In the genomic region with DNA sequence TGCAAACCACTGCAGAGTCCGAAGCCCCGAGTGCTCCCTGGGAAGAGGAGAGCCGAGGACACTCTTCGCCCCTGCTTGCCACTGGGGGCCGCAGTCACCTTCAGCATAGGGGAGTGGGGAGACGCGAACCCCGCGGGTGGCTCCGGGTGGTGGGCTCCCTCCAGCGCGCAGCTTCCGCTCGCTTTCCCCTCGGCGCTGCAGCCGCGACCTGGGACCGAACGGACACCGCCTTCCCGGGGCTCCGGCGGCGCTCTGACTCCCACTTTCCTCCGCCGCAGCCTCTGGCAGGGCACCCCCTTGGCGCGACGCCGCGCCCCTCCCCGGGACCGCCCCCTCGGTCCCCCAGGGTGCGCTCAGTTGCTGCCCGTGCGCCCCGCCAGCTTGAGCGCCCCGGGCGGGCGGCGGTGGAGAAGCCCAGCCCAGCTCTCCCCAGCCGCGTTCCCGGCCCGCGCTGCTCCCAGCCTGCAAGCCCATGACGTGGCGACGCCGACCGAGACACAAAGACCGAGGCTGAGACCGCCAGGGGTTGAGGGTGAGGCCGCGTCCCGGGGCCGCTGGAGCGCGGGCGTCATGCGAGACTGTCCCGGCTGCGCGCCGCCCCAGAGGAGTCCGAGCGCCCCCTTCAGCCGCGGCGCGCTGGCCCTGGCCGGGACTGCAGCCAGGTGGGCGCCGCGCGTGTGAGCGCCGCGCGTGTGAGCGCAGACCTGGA, we compare ENCODE assay signal across 8 cellular contexts. TPM values are rescaled to one million over a fixed set of nuclear protein-coding genes. Genes with fewer than 3 reads are reported as not detected.
DNase-seq lines count a peak whose midpoint lies in the region; ATAC-seq and TF ChIP-seq lines count a peak whose summit lies in the region.

A gene with protein sequence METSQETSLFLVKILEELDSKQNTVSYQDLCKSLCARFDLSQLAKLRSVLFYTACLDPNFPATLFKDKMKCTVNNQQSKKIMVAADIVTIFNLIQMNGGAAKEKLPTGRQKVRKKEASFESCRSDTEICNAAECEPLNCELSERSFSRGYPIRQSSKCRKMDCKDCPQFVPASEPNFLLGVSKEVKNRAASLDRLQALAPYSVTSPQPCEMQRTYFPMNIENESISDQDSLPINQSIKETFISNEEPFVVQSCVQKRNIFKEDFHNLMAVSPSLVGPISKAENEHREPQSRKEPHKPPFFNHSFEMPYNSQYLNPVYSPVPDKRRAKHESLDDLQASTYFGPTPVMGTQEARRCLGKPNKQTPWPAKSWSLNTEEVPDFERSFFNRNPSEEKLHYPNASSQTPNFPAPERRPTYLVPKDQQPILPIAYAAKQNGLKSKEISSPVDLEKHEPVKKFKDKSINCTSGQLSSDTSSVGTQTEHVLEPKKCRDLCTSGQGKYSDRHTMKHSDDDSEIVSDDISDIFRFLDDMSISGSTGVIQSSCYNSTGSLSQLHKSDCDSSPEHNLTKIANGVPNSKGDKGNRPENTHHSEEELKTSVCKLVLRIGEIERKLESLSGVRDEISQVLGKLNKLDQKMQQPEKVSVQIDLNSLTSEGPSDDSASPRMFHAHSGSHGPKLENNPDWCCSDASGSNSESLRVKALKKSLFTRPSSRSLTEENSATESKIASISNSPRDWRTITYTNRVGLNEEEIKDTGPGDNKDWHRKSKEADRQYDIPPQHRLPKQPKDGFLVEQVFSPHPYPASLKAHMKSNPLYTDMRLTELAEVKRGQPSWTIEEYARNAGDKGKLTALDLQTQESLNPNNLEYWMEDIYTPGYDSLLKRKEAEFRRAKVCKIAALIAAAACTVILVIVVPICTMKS (plus strand): TSS at position 701 of the 709 bp plus-strand sequence. CDS start 23,812 bp downstream, outside the sequence.

- H3K36me3 ChIP-seq in HEK293 (ENCODE audit: control insufficient read depth in 2 of 2, insufficient read depth in 1 of 2, low read length in 2 of 2) = no peaks in the 10 kb centered on the region
- H3K36me3 ChIP-seq in naive thymus-derived CD4-positive, alpha-beta T cell (ENCODE audit: control insufficient read depth in 2 of 3, insufficient read depth in 3 of 3, low read length in 3 of 3) = no peaks in the 10 kb centered on the region

- peaks cover 0 to 4% (median 0%) of the 10 kb centered on the region in 11 donors for H3K9me3 Mint-ChIP-seq in naive thymus-derived CD4-positive, alpha-beta T cell

- peaks cover 0 to 11% (median 6%) of the 10 kb centered on the region in 7 donors for H3K4me1 Mint-ChIP-seq in naive thymus-derived CD4-positive, alpha-beta T cell

- no peaks in the 10 kb centered on the region for H3K4me1 ChIP-seq in HEK293 (ENCODE audit: control insufficient read depth, insufficient read depth, low read length)
- no peaks in the 10 kb centered on the region for H3K4me1 ChIP-seq in naive thymus-derived CD4-positive, alpha-beta T cell (ENCODE audit: control insufficient read depth in 2 of 2, insufficient read depth in 2 of 2, low read length in 2 of 2)

- intact Hi-C loops in naive thymus-derived CD4-positive, alpha-beta T cell (cut with micrococcal nuclease) = no loop called here

- no peak within 1 kb of the TSS for H3K27ac Mint-ChIP-seq in naive thymus-derived CD4-positive, alpha-beta T cell

- H3K4me3 ChIP-seq in AG10803 (ENCODE audit: low read length) = peak within 1 kb of the TSS; percentile 62
- H3K4me3 ChIP-seq in HEK293 (ENCODE audit: low read depth, low read length) = peak within 1 kb of the TSS; percentile 44
- peak within 1 kb of the TSS; percentile 45 for H3K4me3 ChIP-seq in iPS-11a (ENCODE audit: low read depth, low read length)
- no peak within 1 kb of the TSS for H3K4me3 ChIP-seq in naive thymus-derived CD4-positive, alpha-beta T cell (ENCODE audit: low read length)

- DNase-seq in AG10803 (ENCODE audit: low read depth) = peak; percentile 50
- peak; percentile 14 for DNase-seq in amniotic epithelial cell (ENCODE audit: low read depth)
- peak; percentile 42 for DNase-seq in stimulated activated CD8-positive, alpha-beta memory T cell treated with anti-CD3 and anti-CD28 coated beads, Interleukin-4, amount 100 ng/mL, for 48 hours
- no peak for DNase-seq in NOMO-1 treated with dmso at 0.1 percent for 144 hours (lab: John Stamatoyannopoulos, UW; ENCODE audit: unreplicated experiment)
- no peak for DNase-seq in OCI-M1 (lab: John Stamatoyannopoulos, UW)
- DNase-seq in naive thymus-derived CD4-positive, alpha-beta T cell = no peak

- peaks cover 0 to 3% (median 0%) of the 10 kb centered on the region in 5 donors for H3K36me3 Mint-ChIP-seq in naive thymus-derived CD4-positive, alpha-beta T cell

- no peak for ATAC-seq in naive thymus-derived CD4-positive, alpha-beta T cell

- peak; percentile 9; the same call in 1 of the 2 replicates for TF ChIP-seq CTCF in AG10803 (conservative IDR thresholded peaks at IDR 0.05; ENCODE audit: low read length)
- TF ChIP-seq CTCF in HEK293 (tag by site-specific recombination; IDR thresholded peaks at IDR 0.05) = peak; percentile 50; the same call in 1 of the 2 replicates

- CTCF ChIA-PET in HEK293 (lab: Yijun Ruan, JAX) = interaction anchor here (0.6 to 2.6 kb wide), 10 partner anchors 14 to 742 kb away, joined by 3 to 25 read pairs (median 3); no protein-coding TSS in a partner anchor
- CTCF ChIA-PET in naive thymus-derived CD4-positive, alpha-beta T cell (lab: Charles Lee) = no interaction called here

- H3K27me3 Mint-ChIP-seq in naive thymus-derived CD4-positive, alpha-beta T cell = peaks cover 64 to 78% (median 69%) of the 10 kb centered on the region in 5 donors

- H3K27ac ChIP-seq in HEK293 (ENCODE audit: extremely low read depth, low read depth, low read length) = peak within 1 kb of the TSS; percentile 8; the same call in 1 of the 2 replicates
- H3K27ac ChIP-seq in naive thymus-derived CD4-positive, alpha-beta T cell (ENCODE audit: low read depth, low read length) = no peak within 1 kb of the TSS

- H3K9me3 ChIP-seq in HEK293 (ENCODE audit: control insufficient read depth, insufficient read depth, low read depth, low read length) = no peaks in the 10 kb centered on the region
- H3K9me3 ChIP-seq in naive thymus-derived CD4-positive, alpha-beta T cell (ENCODE audit: control insufficient read depth in 2 of 3, low read length in 3 of 3) = no peaks in the 10 kb centered on the region

- H3K27me3 ChIP-seq in naive thymus-derived CD4-positive, alpha-beta T cell (ENCODE audit: control insufficient read depth in 2 of 2, insufficient read depth in 2 of 2, low read length in 2 of 2) = peaks cover 0 to 9% of the 10 kb centered on the region in 2 donors

- POLR2A ChIA-PET in HEK293 (lab: Yijun Ruan, JAX) = interaction anchor here (0.6 kb wide), 1 partner anchor 121 kb away, joined by 3 read pairs; a partner anchor contains a TSS
- POLR2A ChIA-PET in naive thymus-derived CD4-positive, alpha-beta T cell (lab: Charles Lee) = no interaction called here

- peak within 1 kb of the TSS in 5 of 10 donors; percentile 14 to 55 (median 33) for H3K4me3 Mint-ChIP-seq in naive thymus-derived CD4-positive, alpha-beta T cell

TF ChIP-seq in HEK293, 187 proteins besides CTCF, POLR2A, EP300 and RAD21 (continues in another document):
- TF ChIP-seq, protein P1, sequence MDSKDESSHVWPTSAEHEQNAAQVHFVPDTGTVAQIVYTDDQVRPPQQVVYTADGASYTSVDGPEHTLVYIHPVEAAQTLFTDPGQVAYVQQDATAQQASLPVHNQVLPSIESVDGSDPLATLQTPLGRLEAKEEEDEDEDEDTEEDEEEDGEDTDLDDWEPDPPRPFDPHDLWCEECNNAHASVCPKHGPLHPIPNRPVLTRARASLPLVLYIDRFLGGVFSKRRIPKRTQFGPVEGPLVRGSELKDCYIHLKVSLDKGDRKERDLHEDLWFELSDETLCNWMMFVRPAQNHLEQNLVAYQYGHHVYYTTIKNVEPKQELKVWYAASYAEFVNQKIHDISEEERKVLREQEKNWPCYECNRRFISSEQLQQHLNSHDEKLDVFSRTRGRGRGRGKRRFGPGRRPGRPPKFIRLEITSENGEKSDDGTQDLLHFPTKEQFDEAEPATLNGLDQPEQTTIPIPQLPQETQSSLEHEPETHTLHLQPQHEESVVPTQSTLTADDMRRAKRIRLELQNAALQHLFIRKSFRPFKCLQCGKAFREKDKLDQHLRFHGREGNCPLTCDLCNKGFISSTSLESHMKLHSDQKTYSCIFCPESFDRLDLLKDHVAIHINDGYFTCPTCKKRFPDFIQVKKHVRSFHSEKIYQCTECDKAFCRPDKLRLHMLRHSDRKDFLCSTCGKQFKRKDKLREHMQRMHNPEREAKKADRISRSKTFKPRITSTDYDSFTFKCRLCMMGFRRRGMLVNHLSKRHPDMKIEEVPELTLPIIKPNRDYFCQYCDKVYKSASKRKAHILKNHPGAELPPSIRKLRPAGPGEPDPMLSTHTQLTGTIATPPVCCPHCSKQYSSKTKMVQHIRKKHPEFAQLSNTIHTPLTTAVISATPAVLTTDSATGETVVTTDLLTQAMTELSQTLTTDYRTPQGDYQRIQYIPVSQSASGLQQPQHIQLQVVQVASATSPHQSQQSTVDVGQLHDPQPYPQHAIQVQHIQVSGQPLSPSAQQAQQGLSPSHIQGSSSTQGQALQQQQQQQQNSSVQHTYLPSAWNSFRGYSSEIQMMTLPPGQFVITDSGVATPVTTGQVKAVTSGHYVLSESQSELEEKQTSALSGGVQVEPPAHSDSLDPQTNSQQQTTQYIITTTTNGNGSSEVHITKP (tag by site-specific recombination; IDR thresholded peaks at IDR 0.05) = no peak
- peak; percentile 79 for TF ChIP-seq ZSCAN30 (tag by site-specific recombination; IDR thresholded peaks at IDR 0.05)
- no peak for TF ChIP-seq ZNF621 (tag by site-specific recombination; IDR thresholded peaks at IDR 0.05)
- TF ChIP-seq GLIS1 (tag by site-specific recombination; IDR thresholded peaks at IDR 0.05) = peak; percentile 94
- peak; percentile 92 for TF ChIP-seq ZNF423 (tag by site-specific recombination; IDR thresholded peaks at IDR 0.05)
- TF ChIP-seq ZNF335 (tag by site-specific recombination; conservative IDR thresholded peaks at IDR 0.05) = peak; percentile 56
- TF ChIP-seq, protein P2, sequence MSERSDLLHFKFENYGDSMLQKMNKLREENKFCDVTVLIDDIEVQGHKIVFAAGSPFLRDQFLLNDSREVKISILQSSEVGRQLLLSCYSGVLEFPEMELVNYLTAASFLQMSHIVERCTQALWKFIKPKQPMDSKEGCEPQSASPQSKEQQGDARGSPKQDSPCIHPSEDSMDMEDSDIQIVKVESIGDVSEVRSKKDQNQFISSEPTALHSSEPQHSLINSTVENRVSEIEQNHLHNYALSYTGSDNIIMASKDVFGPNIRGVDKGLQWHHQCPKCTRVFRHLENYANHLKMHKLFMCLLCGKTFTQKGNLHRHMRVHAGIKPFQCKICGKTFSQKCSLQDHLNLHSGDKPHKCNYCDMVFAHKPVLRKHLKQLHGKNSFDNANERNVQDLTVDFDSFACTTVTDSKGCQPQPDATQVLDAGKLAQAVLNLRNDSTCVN (tag by site-specific recombination; optimal IDR thresholded peaks at IDR 0.05) = peak; percentile 84
- peak; percentile 80 for TF ChIP-seq ZNF121 (tag by site-specific recombination; IDR thresholded peaks at IDR 0.05)
- peak; percentile 21; the same call in 1 of the 2 replicates for TF ChIP-seq ZFHX2 (tag by site-specific recombination; conservative IDR thresholded peaks at IDR 0.05)
- TF ChIP-seq ZNF785 (tag by site-specific recombination; IDR thresholded peaks at IDR 0.05) = no peak

RNA-seq across cellular contexts. Expression of the gene that starts here (rescaled TPM):
- total RNA-seq in naive thymus-derived CD4-positive, alpha-beta T cell = 1 to 10 TPM in 1 of 5 experiments, under 1 TPM in 4; 0.24 to 1.3 (median 0.34) TPM
- under 1 TPM; 0.04 to 0.25 TPM for polyA plus RNA-seq in naive thymus-derived CD4-positive, alpha-beta T cell

Comparison
In these comparisons a context has a peak if more than half of its experiments do, and no peak if none do; other contexts are left out.
1. DNase-seq: peak in AG10803 (single experiment), amniotic epithelial cell (single experiment) and stimulated activated CD8-positive, alpha-beta memory T cell treated with anti-CD3 and anti-CD28 coated beads, Interleukin-4, amount 100 ng/mL, for 48 hours (single experiment); none in NOMO-1 treated with dmso at 0.1 percent for 144 hours (single experiment), OCI-M1 (single experiment) and naive thymus-derived CD4-positive, alpha-beta T cell (0 of 9).